ENCODE assay signal across 2 cellular contexts in the genomic region with DNA sequence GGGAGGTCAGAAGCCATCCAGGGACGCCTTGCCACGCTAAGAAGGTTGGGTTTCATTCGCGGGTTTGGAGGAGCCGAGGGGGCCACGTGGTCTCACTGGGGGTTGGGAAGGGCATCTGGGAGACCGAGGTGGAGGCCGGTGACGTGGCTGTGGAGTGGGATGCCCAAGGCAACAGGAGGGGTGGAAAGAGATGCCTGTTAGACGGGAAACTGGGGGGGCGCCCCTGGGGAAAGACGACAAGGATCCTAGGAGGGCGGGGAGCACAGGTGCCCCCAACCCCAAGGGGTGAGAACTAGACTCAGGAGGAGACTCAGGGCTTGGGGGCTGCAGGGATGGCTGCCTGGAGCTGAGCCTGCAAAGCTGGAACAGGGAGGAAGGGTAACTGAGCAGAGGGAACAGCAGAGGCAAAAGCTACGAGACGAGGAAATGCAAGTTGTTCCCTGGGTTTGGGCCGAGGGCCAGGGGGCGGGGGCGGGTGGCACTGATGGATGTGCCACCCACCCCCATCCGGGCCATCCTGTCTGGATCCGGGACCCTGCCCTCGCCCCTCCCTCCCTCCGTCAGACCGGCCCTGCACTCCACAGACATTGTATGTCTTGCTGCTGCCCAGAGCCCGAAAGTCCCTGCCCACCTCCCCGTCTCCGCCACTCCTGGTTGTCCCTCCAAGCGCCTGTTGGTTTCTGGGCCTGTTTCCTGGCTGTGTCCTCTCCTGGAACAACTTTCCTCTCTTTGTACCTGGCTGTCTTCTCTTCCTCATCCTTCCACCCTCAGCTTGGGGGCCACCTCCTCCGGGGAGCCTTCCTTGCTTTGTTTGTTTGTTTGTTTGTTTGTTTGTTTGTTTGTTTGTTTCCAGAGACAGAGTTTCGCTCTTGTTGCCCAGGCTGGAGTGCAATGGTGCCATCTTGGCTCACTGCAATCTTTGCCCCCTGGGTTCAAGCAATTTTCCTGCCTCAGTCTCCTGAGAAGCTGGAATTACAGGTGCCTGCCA.
TF ChIP-seq lines count a peak whose summit lies in the region.

No MANE protein-coding gene starts in this region.

TF ChIP-seq in GM23338, 12 proteins besides CTCF, POLR2A, EP300 and RAD21:
- TF ChIP-seq JUNB (IDR thresholded peaks at IDR 0.05; ENCODE audit: unreplicated experiment): no peak
- no peak for TF ChIP-seq ETS1 (IDR thresholded peaks at IDR 0.05)
- no peak for TF ChIP-seq STAT1 (IDR thresholded peaks at IDR 0.05; ENCODE audit: unreplicated experiment)
- no peak for TF ChIP-seq ZNF331 (CRISPR knock-in tag; IDR thresholded peaks at IDR 0.05; ENCODE audit: low read depth)
- TF ChIP-seq NANOG (IDR thresholded peaks at IDR 0.05; ENCODE audit: borderline replicate concordance): no peak
- no peak for TF ChIP-seq POLR2AphosphoS5 (IDR thresholded peaks at IDR 0.05; ENCODE audit: low read depth)
- TF ChIP-seq EZH2 (IDR thresholded peaks at IDR 0.05; ENCODE audit: low read depth, unreplicated experiment): no peak
- TF ChIP-seq ZNF462 (CRISPR knock-in tag; IDR thresholded peaks at IDR 0.05): no peak
- TF ChIP-seq EZH2phosphoT487 (IDR thresholded peaks at IDR 0.05; ENCODE audit: unreplicated experiment): no peak

TF ChIP-seq in K562, 482 proteins besides CTCF, POLR2A, EP300 and RAD21:
- TF ChIP-seq CREM (IDR thresholded peaks at IDR 0.05; ENCODE audit: low read depth) (0 out of 2 replicates have a peak, but pooled peaks have one; percentile 1), SMARCA5 (IDR thresholded peaks at IDR 0.05) (peak; percentile 87), CREB3 (tag; conservative IDR thresholded peaks at IDR 0.05; ENCODE audit: low read depth) (no peak), BCOR (IDR thresholded peaks at IDR 0.05) (peak; percentile 96), ZMIZ1 (IDR thresholded peaks at IDR 0.05; ENCODE audit: low read depth in 2 of 2, low read length in 2 of 2) (no peak), KDM1A (IDR thresholded peaks at IDR 0.05) (peak; percentile 57 to 74; a peak in 3 of 4 replicates), ZFP36 (IDR thresholded peaks at IDR 0.05; ENCODE audit: low read depth, low read length, partially characterized antibody) (peak; percentile 96), HDAC2 (IDR thresholded peaks at IDR 0.05) (peak; percentile 52; the same call in 1 of the 2 replicates)
